Comparison of ENCODE assay signal across 21 cellular contexts in genomic region chr9:89752154-89752553, GRCh38.
"Had no signal": no experiment of that assay in that cellular context is flagged by ENCODE, and none has a peak within 500 bp of the region (broad histone marks: within the 10 kb centered on the region; RNA-seq: fewer than 3 reads in every experiment).

No MANE protein-coding gene starts in this region.

- H3K9me3 Mint-ChIP-seq: immature natural killer cell; natural killer cell; stimulated activated effector memory CD8-positive, alpha-beta T cell treated with anti-CD3 and anti-CD28 coated beads, Interleukin-12 subunit alpha, Interleukin-12 subunit beta, amount 100 ng/mL, for 72 hours; type B pancreatic cell had no signal

- H3K4me3 ChIP-seq: heart left ventricle, left ventricle myocardium inferior, lung, ovary, psoas muscle, skin epidermis, suprapubic skin, thoracic aorta, tibial artery, uterus had no signal

- H3K36me3 Mint-ChIP-seq: immature natural killer cell; naive B cell; natural killer cell; stimulated activated effector memory CD8-positive, alpha-beta T cell treated with anti-CD3 and anti-CD28 coated beads, Interleukin-12 subunit alpha, Interleukin-12 subunit beta, amount 100 ng/mL, for 72 hours; type B pancreatic cell had no signal

- H3K27ac Mint-ChIP-seq: immature natural killer cell; naive B cell; natural killer cell; stimulated activated effector memory CD8-positive, alpha-beta T cell treated with anti-CD3 and anti-CD28 coated beads, Interleukin-12 subunit alpha, Interleukin-12 subunit beta, amount 100 ng/mL, for 72 hours; stimulated activated naive CD8-positive, alpha-beta T cell treated with anti-CD3 and anti-CD28 coated beads, Interleukin-15, Interleukin-2, amounts not matched to agents 100 ng/mL and 50 ng/mL, for 24 hours; type B pancreatic cell had no signal

- FAIRE-seq: islet of Langerhans had no signal

- H3K4me3 Mint-ChIP-seq: immature natural killer cell; naive B cell; natural killer cell; stimulated activated effector memory CD8-positive, alpha-beta T cell treated with anti-CD3 and anti-CD28 coated beads, Interleukin-12 subunit alpha, Interleukin-12 subunit beta, amount 100 ng/mL, for 72 hours; stimulated activated naive CD8-positive, alpha-beta T cell treated with anti-CD3 and anti-CD28 coated beads, Interleukin-15, Interleukin-2, amounts not matched to agents 100 ng/mL and 50 ng/mL, for 24 hours; type B pancreatic cell had no signal

- DNase-seq: heart left ventricle; hypothalamus; immature natural killer cell; left ventricle myocardium inferior; naive B cell; natural killer cell; psoas muscle; stimulated activated CD4-positive, alpha-beta T cell treated with anti-CD3 and anti-CD28 coated beads, Interleukin-4, amount 100 ng/mL, for 24 hours; stimulated activated naive CD4-positive, alpha-beta T cell; tibial artery; uterus had no signal

- ATAC-seq: heart left ventricle; natural killer cell; psoas muscle; sciatic nerve; stimulated activated effector memory CD8-positive, alpha-beta T cell treated with anti-CD3 and anti-CD28 coated beads, Interleukin-12 subunit alpha, Interleukin-12 subunit beta, amount 100 ng/mL, for 72 hours had no signal

- H3K27me3 Mint-ChIP-seq: naive B cell; stimulated activated naive CD8-positive, alpha-beta T cell treated with anti-CD3 and anti-CD28 coated beads, Interleukin-15, Interleukin-2, amounts not matched to agents 100 ng/mL and 50 ng/mL, for 24 hours; type B pancreatic cell had no signal

- H3K36me3 ChIP-seq: heart left ventricle, left ventricle myocardium inferior, ovary, suprapubic skin, thoracic aorta, tibial artery, uterus had no signal

- H3K27me3 ChIP-seq: heart left ventricle, ovary, suprapubic skin, tibial artery, uterus had no signal

- H3K27ac ChIP-seq: heart left ventricle, left ventricle myocardium inferior, ovary, psoas muscle, skin epidermis, suprapubic skin, thoracic aorta, tibial artery, uterus had no signal

- H3K4me1 Mint-ChIP-seq: immature natural killer cell had no signal

- H3K9me3 ChIP-seq: heart left ventricle, left ventricle myocardium inferior, ovary, psoas muscle, suprapubic skin, thoracic aorta, tibial artery, uterus had no signal
